14 cellular contexts compared by ENCODE assay signal in genomic region chr16:12901204-12901596, GRCh38. TPM values are rescaled to one million over a fixed set of nuclear protein-coding genes. Genes with fewer than 3 reads are reported as not detected.
A peak's percentile ranks its signal among the peaks of the same experiment; 100 is the strongest.
DNase-seq lines count a peak whose midpoint lies in the region; ATAC-seq and TF ChIP-seq lines count a peak whose summit lies in the region.
"Had no signal": no experiment of that assay in that cellular context is flagged by ENCODE, and none has a peak within 500 bp of the region (broad histone marks: within the 10 kb centered on the region; RNA-seq: fewer than 3 reads in every experiment).

No MANE protein-coding gene starts in this region.

- no peaks in the 10 kb centered on the region for H3K36me3 Mint-ChIP-seq in T-cell

- in situ Hi-C loops in astrocyte of the spinal cord (cut with HindIII; ENCODE audit: low sequenced_read_pairs) = no loop called here

- no peak overlapping the region for H3K4me3 ChIP-seq in astrocyte of the spinal cord (ENCODE audit: low read depth, low read length)

- POLR2A ChIA-PET in T-cell (lab: Charles Lee) = no interaction called here

- H3K4me1 Mint-ChIP-seq in T-cell = peaks cover 0 to 11% (median 5%) of the 10 kb centered on the region in 3 donors

- peaks cover 40 to 63% of the 10 kb centered on the region in 2 donors for H3K27me3 Mint-ChIP-seq in T-cell

- H3K4me3 Mint-ChIP-seq in T-cell = no peak overlapping the region
- H3K4me3 Mint-ChIP-seq: activated CD8-positive, alpha-beta T cell treated with anti-CD3 and anti-CD28 coated beads, Interleukin-2, amount 10 ng/mL, durations not matched to agents 7 days and 5 days; HFFc6; IgD-negative memory B cell had no signal

- no peak for ATAC-seq in activated CD4-positive, CD25-positive, alpha-beta regulatory T cell treated with anti-CD3 and anti-CD28 coated beads, Interleukin-2, amount 50 U/mL, for 24 hours
- no peak for ATAC-seq in T-cell (replicated peaks in 1 of 4)
- ATAC-seq: activated CD8-positive, alpha-beta T cell treated with anti-CD3 and anti-CD28 coated beads, Interleukin-2, amount 10 ng/mL, durations not matched to agents 7 days and 5 days had no signal

- H3K9me3 Mint-ChIP-seq in T-cell = no peaks in the 10 kb centered on the region
- H3K9me3 Mint-ChIP-seq: HFFc6, IgD-negative memory B cell had no signal

- CTCF ChIA-PET in T-cell (lab: Charles Lee) = no interaction called here

- H3K27ac Mint-ChIP-seq in T-cell = no peak overlapping the region
- H3K27ac Mint-ChIP-seq: activated CD8-positive, alpha-beta T cell treated with anti-CD3 and anti-CD28 coated beads, Interleukin-2, amount 10 ng/mL, durations not matched to agents 7 days and 5 days; HFFc6; IgD-negative memory B cell had no signal

- DNase-seq in A172 (ENCODE audit: low spot score) (peak; percentile 51), NCI-H1105 (lab: John Stamatoyannopoulos, UW) (peak; percentile 64), astrocyte of the spinal cord (ENCODE audit: low read depth, low spot score) (peak; percentile 6), left kidney (ENCODE audit: low read depth, low spot score) (peak; percentile 92), activated T-cell treated with anti-CD3 and anti-CD28 coated beads for 4 hours (no peak), T-cell (no peak)
- no peak for DNase-seq in activated CD4-positive, CD25-positive, alpha-beta regulatory T cell treated with anti-CD3 and anti-CD28 coated beads, Interleukin-2, amount 50 U/mL, for 72 hours
- DNase-seq: activated CD8-positive, alpha-beta T cell treated with anti-CD3 and anti-CD28 coated beads, Interleukin-2, amount 10 ng/mL, durations not matched to agents 7 days and 5 days; central memory CD4-positive, alpha-beta T cell; HFFc6; stimulated activated naive CD8-positive, alpha-beta T cell treated with anti-CD3 and anti-CD28 coated beads, Interleukin-15, Interleukin-2, amounts not matched to agents 100 U/mL and 50 U/mL, for 24 hours had no signal

- no peak for TF ChIP-seq CTCF in astrocyte of the spinal cord (IDR thresholded peaks at IDR 0.05; ENCODE audit: low read depth, low read length)

RNA-seq across cellular contexts. Expression of gene SHISA9, which starts 0.2 kb away (rescaled TPM):
- total RNA-seq in A172 (2014; rRNA removed; shearing (Covaris generic)) = 7.3 and 11.4 TPM in 2 replicates
- total RNA-seq in T-cell = under 1 TPM in 1 of 5 donors, not detected in 4; 0.06 TPM
- total RNA-seq: activated CD8-positive, alpha-beta T cell treated with anti-CD3 and anti-CD28 coated beads, Interleukin-2, amount 10 ng/mL, durations not matched to agents 7 days and 5 days; HFFc6; skeletal muscle tissue had no signal

Comparison
In these comparisons a context has a peak if more than half of its experiments do, and no peak if none do; other contexts are left out.
1. DNase-seq: peak in A172 (single experiment), NCI-H1105 (single experiment), astrocyte of the spinal cord (single experiment) and left kidney (single experiment); none in activated T-cell treated with anti-CD3 and anti-CD28 coated beads for 4 hours (single experiment), T-cell (0 of 34) and activated CD4-positive, CD25-positive, alpha-beta regulatory T cell treated with anti-CD3 and anti-CD28 coated beads, Interleukin-2, amount 50 U/mL, for 72 hours (single experiment).